ENCODE assay signal across 1 cellular context in the genomic region with DNA sequence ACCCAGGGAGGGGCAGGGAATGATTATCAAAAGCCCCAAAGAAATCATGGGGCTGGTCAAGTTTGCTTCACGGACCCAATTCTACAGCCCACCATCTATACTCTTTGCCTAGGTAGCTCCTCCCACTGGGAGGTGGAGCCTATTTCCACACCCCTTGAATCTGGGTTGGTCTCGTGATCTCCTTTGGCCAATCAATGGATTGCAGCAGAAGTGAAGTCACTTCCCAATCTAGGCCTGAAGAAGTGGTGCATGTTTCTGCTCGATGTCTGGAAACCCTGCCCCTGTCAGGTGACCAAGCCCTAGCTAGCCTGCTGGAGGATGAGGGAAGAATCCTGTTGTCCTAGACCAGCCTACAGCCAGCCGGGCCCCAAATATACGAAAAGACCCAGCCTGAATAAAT.
TF ChIP-seq lines count a peak whose summit lies in the region.
"Not testable (repeated sequence)": the region's sequence is repeated elsewhere in the genome, so short reads cannot be mapped to it uniquely, and the experiment has no call there.

No MANE protein-coding gene starts in this region.

TF ChIP-seq in K562, 482 proteins besides CTCF, POLR2A, EP300 and RAD21 (continued from another document):
- TF ChIP-seq, protein P1, sequence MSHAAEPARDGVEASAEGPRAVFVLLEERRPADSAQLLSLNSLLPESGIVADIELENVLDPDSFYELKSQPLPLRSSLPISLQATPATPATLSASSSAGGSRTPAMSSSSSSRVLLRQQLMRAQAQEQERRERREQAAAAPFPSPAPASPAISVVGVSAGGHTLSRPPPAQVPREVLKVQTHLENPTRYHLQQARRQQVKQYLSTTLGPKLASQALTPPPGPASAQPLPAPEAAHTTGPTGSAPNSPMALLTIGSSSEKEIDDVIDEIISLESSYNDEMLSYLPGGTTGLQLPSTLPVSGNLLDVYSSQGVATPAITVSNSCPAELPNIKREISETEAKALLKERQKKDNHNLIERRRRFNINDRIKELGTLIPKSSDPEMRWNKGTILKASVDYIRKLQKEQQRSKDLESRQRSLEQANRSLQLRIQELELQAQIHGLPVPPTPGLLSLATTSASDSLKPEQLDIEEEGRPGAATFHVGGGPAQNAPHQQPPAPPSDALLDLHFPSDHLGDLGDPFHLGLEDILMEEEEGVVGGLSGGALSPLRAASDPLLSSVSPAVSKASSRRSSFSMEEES (CRISPR knock-in tag; IDR thresholded peaks at IDR 0.05) = peak; percentile 45
- TF ChIP-seq ZNF24 (IDR thresholded peaks at IDR 0.05) (peak; percentile 59), NFYB (IDR thresholded peaks at IDR 0.05; ENCODE audit: extremely low read depth, insufficient read length) (peak; percentile 17), TOE1 (IDR thresholded peaks at IDR 0.05; ENCODE audit: borderline replicate concordance) (peak; percentile 74; the same call in 1 of the 2 replicates)
- TF ChIP-seq, protein P2, sequence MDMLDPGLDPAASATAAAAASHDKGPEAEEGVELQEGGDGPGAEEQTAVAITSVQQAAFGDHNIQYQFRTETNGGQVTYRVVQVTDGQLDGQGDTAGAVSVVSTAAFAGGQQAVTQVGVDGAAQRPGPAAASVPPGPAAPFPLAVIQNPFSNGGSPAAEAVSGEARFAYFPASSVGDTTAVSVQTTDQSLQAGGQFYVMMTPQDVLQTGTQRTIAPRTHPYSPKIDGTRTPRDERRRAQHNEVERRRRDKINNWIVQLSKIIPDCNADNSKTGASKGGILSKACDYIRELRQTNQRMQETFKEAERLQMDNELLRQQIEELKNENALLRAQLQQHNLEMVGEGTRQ (CRISPR knock-in tag; IDR thresholded peaks at IDR 0.05) = peak; percentile 81
- TF ChIP-seq TOE1 (CRISPR knock-in tag; IDR thresholded peaks at IDR 0.05; ENCODE audit: borderline replicate concordance, low read depth) = not testable (repeated sequence)
